Comparison of ENCODE assay signal across 5 cellular contexts in the genomic region with DNA sequence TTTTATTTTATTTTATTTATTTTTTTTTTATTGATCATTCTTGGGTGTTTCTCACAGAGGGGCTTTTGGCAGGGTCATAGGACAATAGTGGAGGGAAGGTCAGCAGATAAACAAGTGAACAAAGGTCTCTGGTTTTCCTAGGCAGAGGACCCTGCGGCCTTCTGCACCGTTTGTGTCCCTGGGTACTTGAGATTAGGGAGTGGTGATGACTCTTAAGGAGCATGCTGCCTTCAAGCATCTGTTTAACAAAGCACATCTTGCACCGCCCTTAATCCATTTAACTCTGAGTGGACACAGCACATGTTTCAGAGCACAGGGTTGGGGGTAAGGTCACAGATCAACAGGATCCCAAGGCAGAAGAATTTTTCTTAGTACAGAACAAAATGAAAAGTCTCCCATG. TPM values are rescaled to one million over a fixed set of nuclear protein-coding genes. Genes with fewer than 3 reads are reported as not detected.
"Had no signal": no experiment of that assay in that cellular context is flagged by ENCODE, and none has a peak within 500 bp of the region (broad histone marks: within the 10 kb centered on the region; RNA-seq: fewer than 3 reads in every experiment).

No MANE protein-coding gene starts in this region.

RNA-seq across cellular contexts. Expression of gene LGALS4, which starts 42.2 kb away (rescaled TPM):
- total RNA-seq: dermis blood vessel endothelial cell, endothelial cell of umbilical vein, epithelial cell of proximal tubule, pulmonary artery endothelial cell had no signal
- polyA plus RNA-seq: immature natural killer cell had no signal
